16 cellular contexts compared by ENCODE assay signal in the genomic region with DNA sequence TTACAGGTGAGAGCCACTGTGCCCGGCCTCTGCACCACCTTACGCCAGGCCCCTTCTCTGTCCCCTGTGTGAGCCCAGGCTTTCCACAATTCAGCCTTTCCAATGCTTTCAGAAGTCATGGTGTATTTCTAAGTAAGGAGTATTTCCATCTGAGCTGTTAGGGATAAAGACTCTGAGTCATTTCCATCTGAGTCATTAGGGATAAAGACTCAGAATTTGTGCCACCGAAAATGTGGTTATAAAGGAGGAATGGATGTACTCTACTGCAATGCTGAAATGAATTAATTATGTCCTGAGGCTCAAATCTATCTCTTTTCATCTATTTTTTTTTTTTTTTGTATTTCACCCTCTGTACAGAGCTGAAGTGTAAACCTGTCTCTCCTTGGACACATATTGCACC.
DNase-seq lines count a peak whose midpoint lies in the region; ATAC-seq and TF ChIP-seq lines count a peak whose summit lies in the region.
"Had no signal": no experiment of that assay in that cellular context is flagged by ENCODE, and none has a peak within 500 bp of the region (broad histone marks: within the 10 kb centered on the region; RNA-seq: fewer than 3 reads in every experiment).

No MANE protein-coding gene starts in this region.

- H3K4me2 ChIP-seq in IMR-90 (ENCODE audit: low read depth, low read length), result no peak overlapping the region

- TF ChIP-seq CTCF in IMR-90 (conservative IDR thresholded peaks at IDR 0.05; ENCODE audit: low read depth, low read length), result no peak

- no peaks in the 10 kb centered on the region for H3K4me1 ChIP-seq in IMR-90 (ENCODE audit: control insufficient read depth, insufficient read depth, low read length)
- H3K4me1 ChIP-seq: transverse colon had no signal

- H3K36me3 Mint-ChIP-seq in T-helper 1 cell treated with Interleukin-12 subunit alpha and Interleukin-12 subunit beta and Interleukin-4 antibody, amounts not matched to agents 30 μg/mL and 1 μg/mL, for 36 hours (ENCODE audit: low read depth), result peaks cover 1% of the 10 kb centered on the region
- H3K36me3 Mint-ChIP-seq in activated T-helper 2 cell treated with anti-CD3 and anti-CD28 coated beads, Interferon-gamma antibody, Interleukin-2, Interleukin-4, amounts not matched to agents 10 μg/mL and 5 μg/mL and 100 μg/mL, durations not matched to agents 14 hours and 24 hours and 36 hours (ENCODE audit: low read depth), result peaks cover 5% of the 10 kb centered on the region

- H4K8ac ChIP-seq in IMR-90 (ENCODE audit: low read depth in 2 of 2, low read length in 2 of 2), result no peak overlapping the region

- peak overlapping the region; percentile 72 for H3K27ac Mint-ChIP-seq in T-helper 1 cell treated with Interleukin-12 subunit alpha and Interleukin-12 subunit beta and Interleukin-4 antibody, amounts not matched to agents 30 μg/mL and 1 μg/mL, for 36 hours
- peak overlapping the region; percentile 93 for H3K27ac Mint-ChIP-seq in activated T-helper 2 cell treated with anti-CD3 and anti-CD28 coated beads, Interferon-gamma antibody, Interleukin-2, Interleukin-4, amounts not matched to agents 10 μg/mL and 5 μg/mL and 100 μg/mL, durations not matched to agents 14 hours and 24 hours and 36 hours

- no peak overlapping the region for H2BK120ac ChIP-seq in IMR-90 (ENCODE audit: low read depth, low read length)

- H3K4me3 ChIP-seq in IMR-90 (ENCODE audit: insufficient read depth, low read depth, low read length), result no peak overlapping the region
- H3K4me3 ChIP-seq: skin epidermis, transverse colon had no signal

- no peaks in the 10 kb centered on the region for H3K36me3 ChIP-seq in IMR-90 (ENCODE audit: control insufficient read depth, insufficient read depth, low read length)
- H3K36me3 ChIP-seq: transverse colon had no signal

- H3K27me3 ChIP-seq in IMR-90 (ENCODE audit: control insufficient read depth, insufficient read depth, low read length), result no peaks in the 10 kb centered on the region
- H3K27me3 ChIP-seq: transverse colon had no signal

- H2BK20ac ChIP-seq in IMR-90 (ENCODE audit: low read depth, low read length), result no peak overlapping the region

- H2BK15ac ChIP-seq in IMR-90 (ENCODE audit: low read depth, low read length), result no peak overlapping the region

- peak overlapping the region; percentile 59 for H3K4me3 Mint-ChIP-seq in T-helper 1 cell treated with Interleukin-12 subunit alpha and Interleukin-12 subunit beta and Interleukin-4 antibody, amounts not matched to agents 30 μg/mL and 1 μg/mL, for 36 hours
- H3K4me3 Mint-ChIP-seq in activated T-helper 2 cell treated with anti-CD3 and anti-CD28 coated beads, Interferon-gamma antibody, Interleukin-2, Interleukin-4, amounts not matched to agents 10 μg/mL and 5 μg/mL and 100 μg/mL, durations not matched to agents 14 hours and 24 hours and 36 hours (ENCODE audit: low read depth), result peak overlapping the region; percentile 79

- no peak overlapping the region for H3K4ac ChIP-seq in IMR-90 (ENCODE audit: low read depth, low read length)

- no peaks in the 10 kb centered on the region for H4K20me1 ChIP-seq in IMR-90 (ENCODE audit: insufficient read depth, low read length)

- H3K27me3 Mint-ChIP-seq in T-helper 1 cell treated with Interleukin-12 subunit alpha and Interleukin-12 subunit beta and Interleukin-4 antibody, amounts not matched to agents 30 μg/mL and 1 μg/mL, for 36 hours (ENCODE audit: low read depth), result no peaks in the 10 kb centered on the region
- no peaks in the 10 kb centered on the region for H3K27me3 Mint-ChIP-seq in activated T-helper 2 cell treated with anti-CD3 and anti-CD28 coated beads, Interferon-gamma antibody, Interleukin-2, Interleukin-4, amounts not matched to agents 10 μg/mL and 5 μg/mL and 100 μg/mL, durations not matched to agents 14 hours and 24 hours and 36 hours (ENCODE audit: low read depth)

- ATAC-seq in IMR-90 (ENCODE audit: low read depth) (peak; percentile 56), HG03135 (IDR thresholded peaks at IDR 0.05; ENCODE audit: unreplicated experiment) (no peak), HG02759 (IDR thresholded peaks at IDR 0.05; ENCODE audit: unreplicated experiment) (no peak)
- ATAC-seq: left colon had no signal

- no peaks in the 10 kb centered on the region for H3K9me3 Mint-ChIP-seq in T-helper 1 cell treated with Interleukin-12 subunit alpha and Interleukin-12 subunit beta and Interleukin-4 antibody, amounts not matched to agents 30 μg/mL and 1 μg/mL, for 36 hours
- no peaks in the 10 kb centered on the region for H3K9me3 Mint-ChIP-seq in activated T-helper 2 cell treated with anti-CD3 and anti-CD28 coated beads, Interferon-gamma antibody, Interleukin-2, Interleukin-4, amounts not matched to agents 10 μg/mL and 5 μg/mL and 100 μg/mL, durations not matched to agents 14 hours and 24 hours and 36 hours
- H3K9me3 Mint-ChIP-seq: effector memory CD8-positive, alpha-beta T cell had no signal

- TF ChIP-seq RAD21 in IMR-90 (IDR thresholded peaks at IDR 0.05; ENCODE audit: low read length), result no peak

- intact Hi-C loops in IMR-90 (cut with micrococcal nuclease), result no loop called here
- intact Hi-C loops in activated T-helper 2 cell treated with anti-CD3 and anti-CD28 coated beads, Interferon-gamma antibody, Interleukin-2, Interleukin-4, amounts not matched to agents 10 μg/mL and 5 μg/mL and 100 μg/mL, durations not matched to agents 14 hours and 24 hours and 36 hours (cut with micrococcal nuclease), result loop anchor here (1.0 kb wide), 1 partner anchor 1091 kb away; no protein-coding TSS in a partner anchor

- no peak overlapping the region for H3K9ac ChIP-seq in IMR-90 (ENCODE audit: low read depth, low read length)

- no peak overlapping the region for H2AK5ac ChIP-seq in IMR-90 (ENCODE audit: low read depth, low read length)

- BruUV-seq in IMR-90 (replicated peaks; lab: Mats Ljungman, UMichigan), result no TSS peak

- POLR2A ChIA-PET in IMR-90 (lab: Charles Lee; ENCODE audit: unreplicated experiment), result no interaction called here

- CTCF ChIA-PET in IMR-90 (lab: Yijun Ruan, JAX), result interaction anchor here (0.5 kb wide), 1 partner anchor 925 kb away, joined by 3 read pairs; no protein-coding TSS in a partner anchor

- no peak overlapping the region for H2BK5ac ChIP-seq in IMR-90 (ENCODE audit: low read depth, low read length, poor library complexity, severe bottlenecking)

- H3K56ac ChIP-seq in IMR-90 (ENCODE audit: extremely low read depth, insufficient read depth, low read length), result no peak overlapping the region

- in situ Hi-C loops in IMR-90 (cut with MboI; ENCODE audit: low sequenced_read_pairs), result no loop called here

- H3K27ac ChIP-seq in IMR-90 (ENCODE audit: insufficient read depth, low read length), result no peak overlapping the region
- H3K27ac ChIP-seq: 22Rv1, transverse colon had no signal

- no peaks in the 10 kb centered on the region for H3K9me1 ChIP-seq in IMR-90 (ENCODE audit: insufficient read depth, low read length)

- H3K79me1 ChIP-seq in IMR-90 (ENCODE audit: low read depth in 1 of 2, low read length in 2 of 2), result no peaks in the 10 kb centered on the region

- TF ChIP-seq POLR2A in IMR-90 (IDR thresholded peaks at IDR 0.05; ENCODE audit: low read depth, low read length), result no peak

- H2AK9ac ChIP-seq in IMR-90 (replicated peaks; ENCODE audit: low read depth, low read length, poor library complexity), result no peak overlapping the region

- no peak overlapping the region for H4K5ac ChIP-seq in IMR-90 (ENCODE audit: low read depth, low read length)

- no peak overlapping the region for H3K23ac ChIP-seq in IMR-90 (ENCODE audit: low read depth, low read length)

- dilution Hi-C loops in IMR-90 (cut with HindIII; ENCODE audit: low sequenced_read_pairs, unreplicated experiment), result no loop called here

- DNase-seq in T-helper 1 cell (no peak), IMR-90 (peak; percentile 10), middle frontal gyrus (ENCODE audit: extremely low spot score, low spot score) (peak; percentile 35), DMS 273 (lab: John Stamatoyannopoulos, UW; ENCODE audit: unreplicated experiment) (no peak)
- DNase-seq in activated T-helper 2 cell treated with anti-CD3 and anti-CD28 coated beads, Interferon-gamma antibody, Interleukin-2, Interleukin-4, amounts not matched to agents 10 μg/mL and 5 μg/mL and 100 μg/mL, durations not matched to agents 14 hours and 24 hours and 36 hours (ENCODE audit: low spot score), result no peak
- DNase-seq: amniotic stem cell; DMS 273 treated with DMSO at 0.1 percent for 48 hours; effector memory CD8-positive, alpha-beta T cell; left colon; NCI-H1694 treated with DMSO at 0.1 percent for 48 hours; transverse colon had no signal

- H3K18ac ChIP-seq in IMR-90 (ENCODE audit: low read depth, low read length), result no peak overlapping the region

- WGBS in IMR-90 (ENCODE audit: extremely low coverage in 2 of 2, insufficient read length in 1 of 2), 2 experiments, result no CpG with 5 or more reads among the region's 3 CpGs

- H2AFZ ChIP-seq in IMR-90 (replicated peaks; ENCODE audit: low read length, poor library complexity), result no peak overlapping the region

- H3K4me1 Mint-ChIP-seq in T-helper 1 cell treated with Interleukin-12 subunit alpha and Interleukin-12 subunit beta and Interleukin-4 antibody, amounts not matched to agents 30 μg/mL and 1 μg/mL, for 36 hours (ENCODE audit: low read depth), result peaks cover 44% of the 10 kb centered on the region
- peaks cover 63% of the 10 kb centered on the region for H3K4me1 Mint-ChIP-seq in activated T-helper 2 cell treated with anti-CD3 and anti-CD28 coated beads, Interferon-gamma antibody, Interleukin-2, Interleukin-4, amounts not matched to agents 10 μg/mL and 5 μg/mL and 100 μg/mL, durations not matched to agents 14 hours and 24 hours and 36 hours (ENCODE audit: low read depth)

- peaks cover 23% of the 10 kb centered on the region for H3K9me3 ChIP-seq in IMR-90 (ENCODE audit: control insufficient read depth, insufficient read depth, low read length)
- H3K9me3 ChIP-seq: transverse colon had no signal

- H3K14ac ChIP-seq in IMR-90 (replicated peaks; ENCODE audit: low read depth, low read length), result no peak overlapping the region

- no peak overlapping the region for H4K91ac ChIP-seq in IMR-90 (ENCODE audit: insufficient read depth, low read depth, low read length)

TF ChIP-seq in IMR-90, 13 proteins besides CTCF, POLR2A, EP300 and RAD21 (continues in another document):
- TF ChIP-seq RCOR1 (IDR thresholded peaks at IDR 0.05; ENCODE audit: insufficient replicate concordance, low read length), result no peak
- TF ChIP-seq MAFK (IDR thresholded peaks at IDR 0.05; ENCODE audit: low read depth, low read length), result no peak
- no peak for TF ChIP-seq MAZ (IDR thresholded peaks at IDR 0.05; ENCODE audit: borderline replicate concordance, low read depth, low read length)
- TF ChIP-seq, protein P1, sequence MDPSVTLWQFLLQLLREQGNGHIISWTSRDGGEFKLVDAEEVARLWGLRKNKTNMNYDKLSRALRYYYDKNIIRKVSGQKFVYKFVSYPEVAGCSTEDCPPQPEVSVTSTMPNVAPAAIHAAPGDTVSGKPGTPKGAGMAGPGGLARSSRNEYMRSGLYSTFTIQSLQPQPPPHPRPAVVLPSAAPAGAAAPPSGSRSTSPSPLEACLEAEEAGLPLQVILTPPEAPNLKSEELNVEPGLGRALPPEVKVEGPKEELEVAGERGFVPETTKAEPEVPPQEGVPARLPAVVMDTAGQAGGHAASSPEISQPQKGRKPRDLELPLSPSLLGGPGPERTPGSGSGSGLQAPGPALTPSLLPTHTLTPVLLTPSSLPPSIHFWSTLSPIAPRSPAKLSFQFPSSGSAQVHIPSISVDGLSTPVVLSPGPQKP (IDR thresholded peaks at IDR 0.05; ENCODE audit: borderline replicate concordance, low read depth, low read length), result no peak

Comparison
In these comparisons a context has a peak if more than half of its experiments do, and no peak if none do; other contexts are left out.
1. DNase-seq: peak in IMR-90 (single experiment) and middle frontal gyrus (single experiment); none in T-helper 1 cell (0 of 5), activated T-helper 2 cell treated with anti-CD3 and anti-CD28 coated beads, Interferon-gamma antibody, Interleukin-2, Interleukin-4, amounts not matched to agents 10 μg/mL and 5 μg/mL and 100 μg/mL, durations not matched to agents 14 hours and 24 hours and 36 hours (single experiment) and DMS 273 (single experiment).